8 cellular contexts compared by ENCODE assay signal in the genomic region with DNA sequence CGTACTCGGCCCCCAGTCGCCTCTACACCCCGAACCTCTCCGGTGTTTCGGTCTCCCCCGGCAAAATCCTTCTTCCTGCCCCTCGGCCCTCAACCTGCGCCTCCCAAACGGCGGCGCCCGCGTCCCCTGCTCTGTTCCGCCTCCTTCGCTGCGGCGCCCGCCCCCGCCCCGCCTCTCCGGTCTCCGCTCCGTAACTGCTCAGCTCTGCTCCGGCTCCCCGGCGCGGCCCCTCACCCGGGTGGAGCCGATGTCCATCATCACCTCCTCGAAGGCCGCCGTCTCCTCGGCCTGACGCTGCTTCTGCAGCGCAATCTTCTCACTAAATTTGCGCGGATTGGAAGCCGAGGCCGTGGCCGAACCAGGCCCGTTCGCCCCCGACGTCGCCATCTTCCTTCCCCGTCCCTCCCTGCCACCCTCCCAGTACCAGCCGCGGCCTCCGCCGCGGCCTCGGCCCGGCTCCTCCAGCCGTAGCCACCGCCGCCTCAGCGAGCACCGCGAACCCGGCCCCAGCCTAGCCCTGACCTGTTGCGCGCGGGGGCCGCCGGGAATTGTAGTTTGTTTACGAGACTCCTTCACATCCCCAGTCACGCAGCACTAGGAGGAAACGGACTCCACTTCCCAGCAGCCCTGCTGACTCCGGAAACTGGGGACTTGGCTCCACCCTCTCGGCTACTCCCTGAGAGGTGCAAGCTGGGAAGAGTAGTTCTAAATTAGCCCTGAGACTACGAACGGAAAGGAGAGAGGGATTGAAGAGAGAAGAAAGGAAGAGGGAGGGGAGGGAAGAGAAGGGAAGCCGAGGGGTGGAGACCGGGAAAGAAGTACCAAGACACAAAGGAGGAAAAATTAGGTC.
DNase-seq lines count a peak whose midpoint lies in the region; ATAC-seq and TF ChIP-seq lines count a peak whose summit lies in the region.

A gene with protein sequence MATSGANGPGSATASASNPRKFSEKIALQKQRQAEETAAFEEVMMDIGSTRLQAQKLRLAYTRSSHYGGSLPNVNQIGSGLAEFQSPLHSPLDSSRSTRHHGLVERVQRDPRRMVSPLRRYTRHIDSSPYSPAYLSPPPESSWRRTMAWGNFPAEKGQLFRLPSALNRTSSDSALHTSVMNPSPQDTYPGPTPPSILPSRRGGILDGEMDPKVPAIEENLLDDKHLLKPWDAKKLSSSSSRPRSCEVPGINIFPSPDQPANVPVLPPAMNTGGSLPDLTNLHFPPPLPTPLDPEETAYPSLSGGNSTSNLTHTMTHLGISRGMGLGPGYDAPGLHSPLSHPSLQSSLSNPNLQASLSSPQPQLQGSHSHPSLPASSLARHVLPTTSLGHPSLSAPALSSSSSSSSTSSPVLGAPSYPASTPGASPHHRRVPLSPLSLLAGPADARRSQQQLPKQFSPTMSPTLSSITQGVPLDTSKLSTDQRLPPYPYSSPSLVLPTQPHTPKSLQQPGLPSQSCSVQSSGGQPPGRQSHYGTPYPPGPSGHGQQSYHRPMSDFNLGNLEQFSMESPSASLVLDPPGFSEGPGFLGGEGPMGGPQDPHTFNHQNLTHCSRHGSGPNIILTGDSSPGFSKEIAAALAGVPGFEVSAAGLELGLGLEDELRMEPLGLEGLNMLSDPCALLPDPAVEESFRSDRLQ (minus strand): TSS at position 502 of the 850 bp plus-strand sequence. CDS start 115 bp downstream, at position 387.

- peaks cover 15% of the 10 kb centered on the region for H3K36me3 Mint-ChIP-seq in central memory CD8-positive, alpha-beta T cell (ENCODE audit: insufficient read depth)

- peaks cover 63% of the 10 kb centered on the region for H3K4me1 Mint-ChIP-seq in central memory CD8-positive, alpha-beta T cell

- DNase-seq in AG09319 (ENCODE audit: extremely low read depth, low read depth) (peak; percentile 94), NCI-H446 (lab: John Stamatoyannopoulos, UW) (peak; percentile 98), iris pigment epithelial cell (ENCODE audit: low read depth) (peak; percentile 99)
- DNase-seq in activated CD4-positive, CD25-positive, alpha-beta regulatory T cell treated with anti-CD3 and anti-CD28 coated beads, Interleukin-2, amount 50 U/mL, for 16 hours (ENCODE audit: low read depth, low spot score), result peak; percentile 97
- DNase-seq in central memory CD8-positive, alpha-beta T cell (ENCODE audit: low spot score in 2 of 2), result peak; percentile 91 to 95
- peak; percentile 94 to 98 for DNase-seq in stimulated activated CD4-positive, alpha-beta T cell treated with anti-CD3 and anti-CD28 coated beads, Interleukin-12 subunit alpha, Interleukin-12 subunit beta, amount 100 ng/mL, for 24 hours (ENCODE audit: low read depth in 2 of 2)

- ATAC-seq in GM19035 (IDR thresholded peaks at IDR 0.05; ENCODE audit: unreplicated experiment) (peak; percentile 77), HG03354 (IDR thresholded peaks at IDR 0.05; ENCODE audit: poor library complexity, severe bottlenecking, unreplicated experiment) (peak; percentile 80)
- ATAC-seq in central memory CD8-positive, alpha-beta T cell (replicated peaks; ENCODE audit: extremely low read depth, poor library complexity, severe bottlenecking), result peak; percentile 94

- H3K27me3 Mint-ChIP-seq in central memory CD8-positive, alpha-beta T cell, result no peaks in the 10 kb centered on the region

- no peaks in the 10 kb centered on the region for H3K9me3 Mint-ChIP-seq in central memory CD8-positive, alpha-beta T cell

- peak within 1 kb of the TSS; percentile 78 for H3K27ac Mint-ChIP-seq in central memory CD8-positive, alpha-beta T cell (ENCODE audit: low read depth)

- H3K4me3 Mint-ChIP-seq in central memory CD8-positive, alpha-beta T cell, result peak within 1 kb of the TSS; percentile 94

- no peak; the same call in none of the 2 replicates for TF ChIP-seq CTCF in AG09319 (IDR thresholded peaks at IDR 0.05; ENCODE audit: low read depth, low read length)

Comparison
In these comparisons a context has a peak if more than half of its experiments do, and no peak if none do; other contexts are left out.
1. Peak in every context shown above with its lines: DNase-seq and ATAC-seq.